Comparison of ENCODE assay signal across 19 cellular contexts in genomic region chr9:114008667-114009410, GRCh38.
DNase-seq lines count a peak whose midpoint lies in the region; ATAC-seq and TF ChIP-seq lines count a peak whose summit lies in the region.
"Had no signal": no experiment of that assay in that cellular context is flagged by ENCODE, and none has a peak within 500 bp of the region (broad histone marks: within the 10 kb centered on the region; RNA-seq: fewer than 3 reads in every experiment).

No MANE protein-coding gene starts in this region.

- DNase-seq in activated CD8-positive, alpha-beta memory T cell treated with anti-CD3 and anti-CD28 coated beads for 24 hours = peak; percentile 24
- DNase-seq in activated CD8-positive, alpha-beta memory T cell treated with anti-CD3 and anti-CD28 coated beads, Interleukin-2, amount 50 U/mL, for 4 hours = no peak
- peak; percentile 27 for DNase-seq in activated CD8-positive, alpha-beta memory T cell treated with anti-CD3 and anti-CD28 coated beads, Interleukin-2, amount 10 ng/mL, durations not matched to agents 7 days and 5 days
- DNase-seq in mesenteric fat pad (ENCODE audit: low spot score) (peak; percentile 64), testis (peak; percentile 11)
- no peak for DNase-seq in CD4-positive, alpha-beta memory T cell
- DNase-seq in effector memory CD4-positive, alpha-beta T cell = no peak
- DNase-seq: caudate nucleus; left ventricle myocardium inferior; NCI-H1105; NCI-H524 treated with DMSO at 0.1 percent for 48 hours; occipital lobe; stimulated activated naive CD4-positive, alpha-beta T cell treated with Interleukin-2 at 50 U/mL for 16 hours had no signal

- no peak overlapping the region for H3K4me3 Mint-ChIP-seq in activated CD8-positive, alpha-beta memory T cell treated with anti-CD3 and anti-CD28 coated beads, Interleukin-2, amount 10 ng/mL, durations not matched to agents 7 days and 5 days
- H3K4me3 Mint-ChIP-seq in CD4-positive, alpha-beta memory T cell = no peak overlapping the region
- H3K4me3 Mint-ChIP-seq: activated CD8-positive, alpha-beta T cell treated with anti-CD3 and anti-CD28 coated beads, Interleukin-2, amount 10 ng/mL, durations not matched to agents 7 days and 5 days; GM23338 had no signal

- no peaks in the 10 kb centered on the region for H3K36me3 Mint-ChIP-seq in activated CD8-positive, alpha-beta memory T cell treated with anti-CD3 and anti-CD28 coated beads, Interleukin-2, amount 10 ng/mL, durations not matched to agents 7 days and 5 days
- peaks cover 2 to 3% of the 10 kb centered on the region in 2 donors for H3K36me3 Mint-ChIP-seq in CD4-positive, alpha-beta memory T cell

- H3K27me3 ChIP-seq in testis = no peaks in the 10 kb centered on the region
- no peaks in the 10 kb centered on the region for H3K27me3 ChIP-seq in CD4-positive, alpha-beta memory T cell (ENCODE audit: insufficient read depth, low read length)
- H3K27me3 ChIP-seq in effector memory CD4-positive, alpha-beta T cell (replicated peaks; ENCODE audit: control insufficient read depth, insufficient read depth, low read length, poor library complexity, severe bottlenecking) = no peaks in the 10 kb centered on the region
- H3K27me3 ChIP-seq: right lobe of liver, upper lobe of left lung had no signal

- POLR2A ChIA-PET in CD4-positive, alpha-beta memory T cell (lab: Charles Lee; ENCODE audit: partially characterized antibody) = no interaction called here

- H3K27ac ChIP-seq in testis = no peak overlapping the region
- H3K27ac ChIP-seq in CD4-positive, alpha-beta memory T cell (ENCODE audit: low read depth, low read length) = no peak overlapping the region
- no peak overlapping the region for H3K27ac ChIP-seq in effector memory CD4-positive, alpha-beta T cell (ENCODE audit: insufficient read depth, low read length, poor library complexity, severe bottlenecking)
- H3K27ac ChIP-seq: left ventricle myocardium inferior, right lobe of liver, upper lobe of left lung had no signal

- no peaks in the 10 kb centered on the region for H3K36me3 ChIP-seq in testis (ENCODE audit: low read depth, missing control alignments)
- H3K36me3 ChIP-seq in CD4-positive, alpha-beta memory T cell (ENCODE audit: insufficient read depth, low read length) = no peaks in the 10 kb centered on the region
- H3K36me3 ChIP-seq in effector memory CD4-positive, alpha-beta T cell (ENCODE audit: control insufficient read depth, insufficient read depth, low read length) = no peaks in the 10 kb centered on the region

- no peaks in the 10 kb centered on the region for H3K4me1 ChIP-seq in testis
- no peaks in the 10 kb centered on the region for H3K4me1 ChIP-seq in CD4-positive, alpha-beta memory T cell (ENCODE audit: insufficient read depth, low read length)
- no peaks in the 10 kb centered on the region for H3K4me1 ChIP-seq in effector memory CD4-positive, alpha-beta T cell (ENCODE audit: control insufficient read depth, insufficient read depth, low read length, poor library complexity, severe bottlenecking)
- H3K4me1 ChIP-seq: right lobe of liver had no signal

- no peak for ATAC-seq in activated CD8-positive, alpha-beta memory T cell treated with anti-CD3 and anti-CD28 coated beads, Interleukin-2, amount 10 ng/mL, durations not matched to agents 7 days and 5 days
- no peak for ATAC-seq in GM21576 (IDR thresholded peaks at IDR 0.05; ENCODE audit: unreplicated experiment)
- ATAC-seq: activated CD8-positive, alpha-beta T cell treated with anti-CD3 and anti-CD28 coated beads, Interleukin-2, amount 10 ng/mL, durations not matched to agents 7 days and 5 days; GM23338; right lobe of liver; Right ventricle myocardium inferior had no signal

- no peaks in the 10 kb centered on the region for H3K9me3 ChIP-seq in testis
- no peaks in the 10 kb centered on the region for H3K9me3 ChIP-seq in CD4-positive, alpha-beta memory T cell (ENCODE audit: control insufficient read depth in 1 of 2, low read length in 2 of 2)
- H3K9me3 ChIP-seq in effector memory CD4-positive, alpha-beta T cell (ENCODE audit: control insufficient read depth, low read length) = no peaks in the 10 kb centered on the region
- H3K9me3 ChIP-seq: right lobe of liver, upper lobe of left lung had no signal

- H3K9me3 Mint-ChIP-seq in activated CD8-positive, alpha-beta memory T cell treated with anti-CD3 and anti-CD28 coated beads, Interleukin-2, amount 10 ng/mL, durations not matched to agents 7 days and 5 days (ENCODE audit: low read depth) = no peaks in the 10 kb centered on the region
- peaks cover 0 to 9% (median 0%) of the 10 kb centered on the region in 8 donors for H3K9me3 Mint-ChIP-seq in CD4-positive, alpha-beta memory T cell
- H3K9me3 Mint-ChIP-seq: GM23338 had no signal

- intact Hi-C loops in testis (cut with DNase I; ENCODE audit: low total_unique reads) = no loop called here
- intact Hi-C loops in CD4-positive, alpha-beta memory T cell (cut with micrococcal nuclease) = no loop called here

- no peak for TF ChIP-seq POLR2A in testis (IDR thresholded peaks at IDR 0.05)

- CTCF ChIA-PET in activated CD8-positive, alpha-beta memory T cell treated with anti-CD3 and anti-CD28 coated beads, Interleukin-2, amount 10 ng/mL, durations not matched to agents 7 days and 5 days (lab: Charles Lee) = no interaction called here
- CTCF ChIA-PET in CD4-positive, alpha-beta memory T cell (lab: Charles Lee; ENCODE audit: partially characterized antibody) = no interaction called here

- no peak overlapping the region for H3K27ac Mint-ChIP-seq in activated CD8-positive, alpha-beta memory T cell treated with anti-CD3 and anti-CD28 coated beads, Interleukin-2, amount 10 ng/mL, durations not matched to agents 7 days and 5 days
- H3K27ac Mint-ChIP-seq in CD4-positive, alpha-beta memory T cell = no peak overlapping the region
- H3K27ac Mint-ChIP-seq: activated CD8-positive, alpha-beta T cell treated with anti-CD3 and anti-CD28 coated beads, Interleukin-2, amount 10 ng/mL, durations not matched to agents 7 days and 5 days; GM23338 had no signal

- H3K4me1 Mint-ChIP-seq in activated CD8-positive, alpha-beta memory T cell treated with anti-CD3 and anti-CD28 coated beads, Interleukin-2, amount 10 ng/mL, durations not matched to agents 7 days and 5 days = no peaks in the 10 kb centered on the region
- no peaks in the 10 kb centered on the region for H3K4me1 Mint-ChIP-seq in CD4-positive, alpha-beta memory T cell

- no peak for TF ChIP-seq CTCF in testis (IDR thresholded peaks at IDR 0.05)

- WGBS in testis, 2 donors = 82 to 88% methylated on average over 7 to 9 of the region's 9 CpGs

- no peaks in the 10 kb centered on the region for H3K27me3 Mint-ChIP-seq in activated CD8-positive, alpha-beta memory T cell treated with anti-CD3 and anti-CD28 coated beads, Interleukin-2, amount 10 ng/mL, durations not matched to agents 7 days and 5 days
- no peaks in the 10 kb centered on the region for H3K27me3 Mint-ChIP-seq in CD4-positive, alpha-beta memory T cell

- H3K4me3 ChIP-seq in testis = no peak overlapping the region
- H3K4me3 ChIP-seq in CD4-positive, alpha-beta memory T cell (ENCODE audit: low read length in 2 of 2) = no peak overlapping the region
- no peak overlapping the region for H3K4me3 ChIP-seq in effector memory CD4-positive, alpha-beta T cell (ENCODE audit: insufficient read depth, low read depth, low read length, poor library complexity, severe bottlenecking)
- H3K4me3 ChIP-seq: GM23338, left ventricle myocardium inferior, right lobe of liver, upper lobe of left lung had no signal

Comparison
In these comparisons a context has a peak if more than half of its experiments do, and no peak if none do; other contexts are left out.
1. DNase-seq: peak in activated CD8-positive, alpha-beta memory T cell treated with anti-CD3 and anti-CD28 coated beads for 24 hours (single experiment), activated CD8-positive, alpha-beta memory T cell treated with anti-CD3 and anti-CD28 coated beads, Interleukin-2, amount 10 ng/mL, durations not matched to agents 7 days and 5 days (single experiment), mesenteric fat pad (single experiment) and testis (single experiment); none in activated CD8-positive, alpha-beta memory T cell treated with anti-CD3 and anti-CD28 coated beads, Interleukin-2, amount 50 U/mL, for 4 hours (single experiment), CD4-positive, alpha-beta memory T cell (0 of 5) and effector memory CD4-positive, alpha-beta T cell (0 of 3).